8 cellular contexts compared by ENCODE assay signal in genomic region chr15:101014921-101015841, GRCh38.
DNase-seq lines count a peak whose midpoint lies in the region; ATAC-seq, FAIRE-seq and TF ChIP-seq lines count a peak whose summit lies in the region.

No MANE protein-coding gene starts in this region.

- DNase-seq in GM03348 (ENCODE audit: low spot score) (peak; percentile 85), HTR-8/SVneo (ENCODE audit: insufficient read length, low spot score) (peak; percentile 80), SK-N-MC (ENCODE audit: low read depth, low spot score) (peak; percentile 24), Right ventricle myocardium superior (peak; percentile 82), progenitor cell of endocrine pancreas (ENCODE audit: low spot score, unreplicated experiment) (peak; percentile 69), uterus (peak; percentile 72 to 76)

- ATAC-seq in Right ventricle myocardium superior (ENCODE audit: poor library complexity) (peak; percentile 79), GM18867 (IDR thresholded peaks at IDR 0.05; ENCODE audit: unreplicated experiment) (no peak)

- H3K36me3 Mint-ChIP-seq in activated naive CD4-positive, alpha-beta T cell treated with anti-CD3 and anti-CD28 coated beads, Interleukin-2, amount 50 U/mL, for 24 hours: no peaks in the 10 kb centered on the region
- no peaks in the 10 kb centered on the region for H3K36me3 Mint-ChIP-seq in progenitor cell of endocrine pancreas (ENCODE audit: insufficient read depth)

- no peak for TF ChIP-seq POLR2A in uterus (IDR thresholded peaks at IDR 0.05)

- no peak overlapping the region for H3K9ac ChIP-seq in SK-N-MC (ENCODE audit: insufficient read length)

- H3K27ac Mint-ChIP-seq in activated naive CD4-positive, alpha-beta T cell treated with anti-CD3 and anti-CD28 coated beads, Interleukin-2, amount 50 U/mL, for 24 hours: peak overlapping the region; percentile 32
- H3K27ac Mint-ChIP-seq in progenitor cell of endocrine pancreas: no peak overlapping the region

- no peaks in the 10 kb centered on the region for H3K4me1 ChIP-seq in uterus

- H3K9me3 ChIP-seq in SK-N-MC (ENCODE audit: low read depth, low read length): no peaks in the 10 kb centered on the region
- no peaks in the 10 kb centered on the region for H3K9me3 ChIP-seq in uterus

- H3K4me1 Mint-ChIP-seq in activated naive CD4-positive, alpha-beta T cell treated with anti-CD3 and anti-CD28 coated beads, Interleukin-2, amount 50 U/mL, for 24 hours: no peaks in the 10 kb centered on the region
- H3K4me1 Mint-ChIP-seq in progenitor cell of endocrine pancreas (ENCODE audit: low read depth): no peaks in the 10 kb centered on the region

- intact Hi-C loops in Right ventricle myocardium superior (cut with DNase I): loop anchor here (2.0 to 5.0 kb wide), 2 partner anchors 72 to 244 kb away; no protein-coding TSS in a partner anchor
- intact Hi-C loops in uterus (cut with DNase I; ENCODE audit: low total_unique reads): loop anchor here (5.0 kb wide), 1 partner anchor 242 kb away; no protein-coding TSS in a partner anchor

- H3K4me3 ChIP-seq in SK-N-MC: no peak overlapping the region
- no peak overlapping the region for H3K4me3 ChIP-seq in uterus

- no peaks in the 10 kb centered on the region for H3K9me3 Mint-ChIP-seq in activated naive CD4-positive, alpha-beta T cell treated with anti-CD3 and anti-CD28 coated beads, Interleukin-2, amount 50 U/mL, for 24 hours
- H3K9me3 Mint-ChIP-seq in progenitor cell of endocrine pancreas (ENCODE audit: low read depth): no peaks in the 10 kb centered on the region

- H3K27me3 Mint-ChIP-seq in activated naive CD4-positive, alpha-beta T cell treated with anti-CD3 and anti-CD28 coated beads, Interleukin-2, amount 50 U/mL, for 24 hours: no peaks in the 10 kb centered on the region
- H3K27me3 Mint-ChIP-seq in progenitor cell of endocrine pancreas: peaks cover 10% of the 10 kb centered on the region

- H3K36me3 ChIP-seq in SK-N-MC (ENCODE audit: insufficient read depth, low read length) (no peaks in the 10 kb centered on the region), uterus (no peaks in the 10 kb centered on the region)

- H3K27me3 ChIP-seq in uterus: no peaks in the 10 kb centered on the region

- TF ChIP-seq CTCF in progenitor cell of endocrine pancreas (IDR thresholded peaks at IDR 0.05; ENCODE audit: unreplicated experiment) (peak; percentile 96), uterus (IDR thresholded peaks at IDR 0.05) (peak; percentile 78 to 89 (median 84))

- H3K27ac ChIP-seq in SK-N-MC (no peak overlapping the region), uterus (no peak overlapping the region)

- no peak overlapping the region for H3K4me3 Mint-ChIP-seq in activated naive CD4-positive, alpha-beta T cell treated with anti-CD3 and anti-CD28 coated beads, Interleukin-2, amount 50 U/mL, for 24 hours
- no peak overlapping the region for H3K4me3 Mint-ChIP-seq in progenitor cell of endocrine pancreas (ENCODE audit: low read depth)

- FAIRE-seq in HTR-8/SVneo (lab: Jason Lieb, UNC): peak; percentile 68

Comparison
In these comparisons a context has a peak if more than half of its experiments do, and no peak if none do; other contexts are left out.
1. DNase-seq: peak in every context shown above with its lines; median percentile 85 in GM03348; 82 in Right ventricle myocardium superior; 80 in HTR-8/SVneo; 74 in uterus; 69 in progenitor cell of endocrine pancreas; 24 in SK-N-MC.